Comparison of ENCODE assay signal across 2 cellular contexts in genomic region chr1:20219053-20219452, GRCh38. TPM values are rescaled to one million over a fixed set of nuclear protein-coding genes. Genes with fewer than 3 reads are reported as not detected.
"Had no signal": no experiment of that assay in that cellular context is flagged by ENCODE, and none has a peak within 500 bp of the region (broad histone marks: within the 10 kb centered on the region; RNA-seq: fewer than 3 reads in every experiment).

No MANE protein-coding gene starts in this region.

RNA-seq across cellular contexts. Expression of gene PLA2G2C, which starts 32.7 kb away (rescaled TPM):
- total RNA-seq: G401, GM12878 had no signal

RNA-seq across cellular contexts. Expression of gene UBXN10, which starts 33.2 kb away (rescaled TPM):
- total RNA-seq: GM12878 had no signal
